17 cellular contexts compared by ENCODE assay signal in genomic region chr18:70382992-70383717, GRCh38.
DNase-seq lines count a peak whose midpoint lies in the region; ATAC-seq, FAIRE-seq and TF ChIP-seq lines count a peak whose summit lies in the region.
"Had no signal": no experiment of that assay in that cellular context is flagged by ENCODE, and none has a peak within 500 bp of the region (broad histone marks: within the 10 kb centered on the region; RNA-seq: fewer than 3 reads in every experiment).

No MANE protein-coding gene starts in this region.

- H3K4me3 Mint-ChIP-seq in type B pancreatic cell = no peak overlapping the region
- no peak overlapping the region for H3K4me3 Mint-ChIP-seq in CD8-positive, alpha-beta T cell

- peaks cover 34% of the 10 kb centered on the region for H3K4me1 Mint-ChIP-seq in type B pancreatic cell (ENCODE audit: unreplicated experiment)
- peaks cover 2% of the 10 kb centered on the region for H3K4me1 Mint-ChIP-seq in CD8-positive, alpha-beta T cell (ENCODE audit: low read depth)

- no peak for DNase-seq in HepG2 (ENCODE audit: low spot score)
- no peak for DNase-seq in right lobe of liver
- no peak for DNase-seq in RWPE1 (ENCODE audit: low spot score)
- no peak for DNase-seq in epithelial cell of prostate (ENCODE audit: low read depth, low spot score)
- no peak for DNase-seq in type B pancreatic cell (ENCODE audit: extremely low spot score, unreplicated experiment)
- DNase-seq in CD8-positive, alpha-beta T cell = no peak
- no peak for DNase-seq in OCI-LY7 (ENCODE audit: low spot score)
- DNase-seq: EL; KG1; NCI-H1092 treated with DMSO at 0.1 percent for 48 hours; NCI-H187; NK-92 treated with Interleukin-12 subunit alpha and Interleukin-12 subunit beta, amount 100 ng/mL, for 24 hours; OCI-M1; T-helper 1 cell had no signal

- ATAC-seq in HepG2 (no peak), right lobe of liver (no peak), GM21423 (IDR thresholded peaks at IDR 0.05; ENCODE audit: unreplicated experiment) (no peak)
- no peak for ATAC-seq in CD8-positive, alpha-beta T cell
- ATAC-seq: Right ventricle myocardium inferior had no signal

- H3K9ac ChIP-seq in HepG2 (ENCODE audit: insufficient read depth, low read depth, low read length) = 0 out of 2 replicates have a peak overlapping the region, but pooled peaks have one; percentile 10

- no peaks in the 10 kb centered on the region for H3K9me2 ChIP-seq in OCI-LY7 (ENCODE audit: insufficient read depth, low read length)

- no peak for TF ChIP-seq CTCF in HepG2 (CRISPR knock-in tag; IDR thresholded peaks at IDR 0.05)
- TF ChIP-seq CTCF in right lobe of liver (IDR thresholded peaks at IDR 0.05) = no peak
- no peak for TF ChIP-seq CTCF in RWPE1 (conservative IDR thresholded peaks at IDR 0.05; ENCODE audit: low read depth)
- TF ChIP-seq CTCF in type B pancreatic cell (conservative IDR thresholded peaks at IDR 0.05) = no peak
- TF ChIP-seq CTCF in CD8-positive, alpha-beta T cell (IDR thresholded peaks at IDR 0.05) = no peak
- TF ChIP-seq CTCF in OCI-LY7 (conservative IDR thresholded peaks at IDR 0.05; ENCODE audit: low read length) = no peak

- peaks cover 90% of the 10 kb centered on the region for H3K4me1 ChIP-seq in HepG2 (ENCODE audit: insufficient read depth, low read length)
- H3K4me1 ChIP-seq in right lobe of liver = peaks cover 0 to 18% (median under 1%) of the 10 kb centered on the region in 4 donors
- no peaks in the 10 kb centered on the region for H3K4me1 ChIP-seq in CD8-positive, alpha-beta T cell (ENCODE audit: insufficient read depth, low read length)
- no peaks in the 10 kb centered on the region for H3K4me1 ChIP-seq in OCI-LY7 (ENCODE audit: insufficient read depth, low read length, poor library complexity, severe bottlenecking)

- H3K36me3 ChIP-seq in HepG2 (replicated peaks in 1 of 2; ENCODE audit: control insufficient read depth in 1 of 2, insufficient read depth in 2 of 2, low read length in 2 of 2) (no peaks in the 10 kb centered on the region), right lobe of liver (no peaks in the 10 kb centered on the region), OCI-LY7 (ENCODE audit: insufficient read depth, low read length) (no peaks in the 10 kb centered on the region)
- no peaks in the 10 kb centered on the region for H3K36me3 ChIP-seq in CD8-positive, alpha-beta T cell (ENCODE audit: insufficient read depth, low read length)
- H3K36me3 ChIP-seq: HAP-1 had no signal

- H3K9me3 ChIP-seq in HepG2 (ENCODE audit: low read length) (no peaks in the 10 kb centered on the region), right lobe of liver (no peaks in the 10 kb centered on the region), OCI-LY7 (ENCODE audit: low read length) (no peaks in the 10 kb centered on the region)
- H3K9me3 ChIP-seq in CD8-positive, alpha-beta T cell (ENCODE audit: low read length) = no peaks in the 10 kb centered on the region
- H3K9me3 ChIP-seq: HAP-1 had no signal

- intact Hi-C loops in HepG2 (cut with micrococcal nuclease; ENCODE audit: unreplicated experiment) (loop anchor here (5.0 kb wide), 1 partner anchor 34 kb away; no protein-coding TSS in a partner anchor), right lobe of liver (cut with DNase I) (no loop called here), OCI-LY7 (cut with micrococcal nuclease; ENCODE audit: unreplicated experiment) (no loop called here)
- intact Hi-C loops in CD8-positive, alpha-beta T cell (cut with DNase I, micrococcal nuclease) = no loop called here

- in situ Hi-C loops in HepG2 (cut with HindIII; ENCODE audit: extremely low pct_ligation_motif_present, low pct_unique_long_range_greater_than_20kb) = no loop called here

- WGBS in HepG2 (ENCODE audit: low lambda C conversion rate) = 96% methylated on average over 13 of the region's 14 CpGs
- 55% methylated on average over 7 of the region's 14 CpGs for WGBS in right lobe of liver (ENCODE audit: insufficient coverage, low coverage, low lambda C conversion rate, missing lambda C conversion rate)

- H3K27ac Mint-ChIP-seq in type B pancreatic cell = peak overlapping the region; percentile 9
- H3K27ac Mint-ChIP-seq in CD8-positive, alpha-beta T cell = no peak overlapping the region

- TF ChIP-seq RAD21 in HepG2 (CRISPR knock-in tag; IDR thresholded peaks at IDR 0.05) = no peak

- H2AFZ ChIP-seq in HepG2 (ENCODE audit: low read length) (no peak overlapping the region), OCI-LY7 (ENCODE audit: low read length) (no peak overlapping the region)

- H3K27ac ChIP-seq in HepG2 (ENCODE audit: extremely low read length, insufficient read depth, low read length) (peak overlapping the region; percentile 47), right lobe of liver (no peak overlapping the region), RWPE1 (peak overlapping the region; percentile 90), epithelial cell of prostate (peak overlapping the region; percentile 93), OCI-LY7 (ENCODE audit: low read depth, low read length, poor library complexity, severe bottlenecking) (no peak overlapping the region)
- H3K27ac ChIP-seq in CD8-positive, alpha-beta T cell (ENCODE audit: low read depth, low read length) = no peak overlapping the region

- TF ChIP-seq EP300 in HepG2 (IDR thresholded peaks at IDR 0.05; ENCODE audit: low read depth in 2 of 2, low read length in 2 of 2) (no peak), HepG2 (CRISPR knock-in tag; IDR thresholded peaks at IDR 0.05; ENCODE audit: borderline replicate concordance) (no peak)

- H3K27me3 ChIP-seq in HepG2 (ENCODE audit: control insufficient read depth in 1 of 2, insufficient read depth in 2 of 2, low read length in 2 of 2) = no peaks in the 10 kb centered on the region
- no peaks in the 10 kb centered on the region for H3K27me3 ChIP-seq in right lobe of liver
- no peaks in the 10 kb centered on the region for H3K27me3 ChIP-seq in CD8-positive, alpha-beta T cell (ENCODE audit: insufficient read depth, low read length)

- CTCF ChIA-PET in HepG2 (lab: Yijun Ruan, JAX; ENCODE audit: low intra/inter-chr PET ratio, low total read pairs) (no interaction called here), RWPE1 (lab: Yijun Ruan, JAX) (no interaction called here), OCI-LY7 (lab: Charles Lee; ENCODE audit: unreplicated experiment) (no interaction called here)
- CTCF ChIA-PET in CD8-positive, alpha-beta T cell (lab: Charles Lee) = no interaction called here

- no TSS peak for BruUV-seq in HepG2 (replicated peaks; lab: Mats Ljungman, UMichigan)
- BruUV-seq in OCI-LY7 (replicated peaks; lab: Mats Ljungman, UMichigan) = no TSS peak

- H3K4me2 ChIP-seq in HepG2 (ENCODE audit: low read depth, low read length) (no peak overlapping the region), OCI-LY7 (ENCODE audit: low read length) (no peak overlapping the region)

- no peaks in the 10 kb centered on the region for H3K27me3 Mint-ChIP-seq in type B pancreatic cell
- peaks cover 3% of the 10 kb centered on the region for H3K27me3 Mint-ChIP-seq in CD8-positive, alpha-beta T cell (ENCODE audit: low read depth)

- H3K79me2 ChIP-seq in HepG2 (ENCODE audit: insufficient read depth, low read length) (no peaks in the 10 kb centered on the region), OCI-LY7 (ENCODE audit: insufficient read depth, low read depth, low read length) (no peaks in the 10 kb centered on the region)

- no peak for FAIRE-seq in HepG2 (lab: Jason Lieb, UNC)

- TF ChIP-seq POLR2A in HepG2 (IDR thresholded peaks at IDR 0.05; ENCODE audit: insufficient read depth in 1 of 2, low read depth in 2 of 2, low read length in 2 of 2) (no peak), right lobe of liver (IDR thresholded peaks at IDR 0.05) (no peak)

- no peaks in the 10 kb centered on the region for H3K36me3 Mint-ChIP-seq in type B pancreatic cell
- no peaks in the 10 kb centered on the region for H3K36me3 Mint-ChIP-seq in CD8-positive, alpha-beta T cell

- H4K20me1 ChIP-seq in HepG2 (ENCODE audit: insufficient read depth, low read length) (no peaks in the 10 kb centered on the region), OCI-LY7 (ENCODE audit: insufficient read depth, low read length) (no peaks in the 10 kb centered on the region)

- H3K4me3 ChIP-seq in HepG2 (replicated peaks in 1 of 3; ENCODE audit: insufficient read depth in 1 of 3, low read depth in 2 of 3, low read length in 3 of 3) = no peak overlapping the region
- no peak overlapping the region for H3K4me3 ChIP-seq in right lobe of liver
- no peak overlapping the region for H3K4me3 ChIP-seq in CD8-positive, alpha-beta T cell (ENCODE audit: low read depth, low read length)
- H3K4me3 ChIP-seq in OCI-LY7 (ENCODE audit: low read depth, low read length, poor library complexity, severe bottlenecking) = no peak overlapping the region
- H3K4me3 ChIP-seq: HAP-1 had no signal

- POLR2A ChIA-PET in HepG2 (lab: Yijun Ruan, JAX) = interaction anchor here (1.1 to 2.9 kb wide), 2 partner anchors 47 to 48 kb away, joined by 3 to 17 read pairs; no protein-coding TSS in a partner anchor
- POLR2A ChIA-PET in RWPE1 (lab: Yijun Ruan, JAX; ENCODE audit: low non-redundant PET) = no interaction called here
- POLR2A ChIA-PET in CD8-positive, alpha-beta T cell (lab: Charles Lee) = no interaction called here
- POLR2A ChIA-PET in OCI-LY7 (lab: Charles Lee) = no interaction called here

- H3K9me3 Mint-ChIP-seq in type B pancreatic cell = no peaks in the 10 kb centered on the region
- no peaks in the 10 kb centered on the region for H3K9me3 Mint-ChIP-seq in CD8-positive, alpha-beta T cell

TF ChIP-seq in HepG2, 621 proteins besides CTCF, POLR2A, EP300 and RAD21 (continues in another document):
- no peak for TF ChIP-seq ZNF235 (CRISPR knock-in tag; IDR thresholded peaks at IDR 0.05; ENCODE audit: borderline replicate concordance)
- TF ChIP-seq HOMEZ (CRISPR knock-in tag; IDR thresholded peaks at IDR 0.05; ENCODE audit: low read depth) = no peak

Comparison
In these comparisons a context has a peak if more than half of its experiments do, and no peak if none do; other contexts are left out.
1. H3K27ac ChIP-seq: peak in HepG2 (single experiment), RWPE1 (single experiment) and epithelial cell of prostate (single experiment); none in right lobe of liver (0 of 3), CD8-positive, alpha-beta T cell (single experiment) and OCI-LY7 (single experiment).